ENCODE assay signal across 16 cellular contexts in the genomic region with DNA sequence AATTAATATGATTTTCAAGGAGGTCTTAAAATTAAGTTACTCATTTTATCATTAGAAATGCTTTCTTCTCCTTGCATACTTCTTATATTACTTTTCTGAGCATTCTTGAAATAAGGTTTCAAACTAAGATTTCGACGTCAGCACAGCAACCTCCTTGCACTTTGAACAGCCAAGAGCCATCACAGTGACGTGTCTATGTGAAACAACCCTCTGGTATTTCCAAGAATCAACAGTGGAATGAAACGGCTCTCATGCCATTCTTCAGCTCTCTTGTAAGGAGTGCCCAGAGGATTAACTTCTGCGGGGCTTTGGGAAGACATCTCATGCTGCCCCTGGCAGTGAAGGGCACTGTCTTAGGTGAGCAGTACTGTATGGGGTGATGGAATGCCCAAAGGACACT.
DNase-seq lines count a peak whose midpoint lies in the region; ATAC-seq, FAIRE-seq and TF ChIP-seq lines count a peak whose summit lies in the region.
"Had no signal": no experiment of that assay in that cellular context is flagged by ENCODE, and none has a peak within 500 bp of the region (broad histone marks: within the 10 kb centered on the region; RNA-seq: fewer than 3 reads in every experiment).

No MANE protein-coding gene starts in this region.

- intact Hi-C loops in HepG2 (cut with micrococcal nuclease; ENCODE audit: unreplicated experiment): no loop called here

- H3K4me2 ChIP-seq in SK-N-SH: no peak overlapping the region
- no peak overlapping the region for H3K4me2 ChIP-seq in HepG2 (ENCODE audit: low read depth, low read length)

- POLR2A ChIA-PET in SK-N-SH (lab: Yijun Ruan, JAX): no interaction called here
- POLR2A ChIA-PET in HepG2 (lab: Yijun Ruan, JAX): no interaction called here
- POLR2A ChIA-PET in HEK293T (lab: Yijun Ruan, JAX): no interaction called here

- H4K20me1 ChIP-seq in SK-N-SH (ENCODE audit: insufficient read depth) (no peaks in the 10 kb centered on the region), HepG2 (ENCODE audit: insufficient read depth, low read length) (no peaks in the 10 kb centered on the region)

- in situ Hi-C loops in HepG2 (cut with HindIII; ENCODE audit: extremely low pct_ligation_motif_present, low pct_unique_long_range_greater_than_20kb): no loop called here

- TF ChIP-seq CTCF in SK-N-SH (IDR thresholded peaks at IDR 0.05) (no peak), bronchial epithelial cell (IDR thresholded peaks at IDR 0.05; ENCODE audit: insufficient read depth, low read length, severe bottlenecking) (no peak), HepG2 (CRISPR knock-in tag; IDR thresholded peaks at IDR 0.05) (no peak)

- H3K79me2 ChIP-seq in SK-N-SH (ENCODE audit: insufficient read depth) (no peaks in the 10 kb centered on the region), HepG2 (ENCODE audit: insufficient read depth, low read length) (no peaks in the 10 kb centered on the region)

- H3K4me1 ChIP-seq in SK-N-SH (ENCODE audit: control insufficient read depth in 1 of 2, insufficient read depth in 2 of 2, low read depth in 1 of 2, low read length in 1 of 2) (no peaks in the 10 kb centered on the region), HepG2 (ENCODE audit: insufficient read depth, low read length) (peaks cover 5% of the 10 kb centered on the region)

- H3K4me3 ChIP-seq in SK-N-SH (ENCODE audit: low read depth in 2 of 2, low read length in 1 of 2): no peak overlapping the region
- no peak overlapping the region for H3K4me3 ChIP-seq in bronchial epithelial cell (ENCODE audit: low read depth, low read length)
- no peak overlapping the region for H3K4me3 ChIP-seq in HepG2 (replicated peaks in 1 of 3; ENCODE audit: insufficient read depth in 1 of 3, low read depth in 2 of 3, low read length in 3 of 3)

- no peaks in the 10 kb centered on the region for H3F3A ChIP-seq in SK-N-SH (replicated peaks; ENCODE audit: insufficient read depth)

- H3K9ac ChIP-seq in SK-N-SH (no peak overlapping the region), HepG2 (ENCODE audit: insufficient read depth, low read depth, low read length) (no peak overlapping the region)

- WGBS in SK-N-SH (ENCODE audit: low lambda C conversion rate): 60% methylated on average over 5 of the region's 5 CpGs
- WGBS in HepG2 (ENCODE audit: low lambda C conversion rate): 87% methylated on average over 5 of the region's 5 CpGs

- BruUV-seq in HepG2 (replicated peaks; lab: Mats Ljungman, UMichigan): no TSS peak

- CTCF ChIA-PET in SK-N-SH (lab: Yijun Ruan, JAX): no interaction called here
- CTCF ChIA-PET in HepG2 (lab: Yijun Ruan, JAX; ENCODE audit: low intra/inter-chr PET ratio, low total read pairs): no interaction called here
- CTCF ChIA-PET in HEK293T (lab: Yijun Ruan, JAX): no interaction called here

- TF ChIP-seq EP300 in SK-N-SH (IDR thresholded peaks at IDR 0.05; ENCODE audit: borderline replicate concordance in 1 of 2, low read depth in 1 of 2, low read length in 1 of 2) (no peak), HepG2 (IDR thresholded peaks at IDR 0.05; ENCODE audit: low read depth in 2 of 2, low read length in 2 of 2) (no peak), HepG2 (CRISPR knock-in tag; IDR thresholded peaks at IDR 0.05; ENCODE audit: borderline replicate concordance) (no peak)

- peak; percentile 73 for ATAC-seq in SK-N-SH treated with all-trans-retinoic acid at 6 μM for 48 hours
- no peak for ATAC-seq in HepG2
- ATAC-seq: activated T-helper 17 cell treated with anti-CD3 and anti-CD28 coated beads, Interleukin-2, amount 50 U/mL, for 72 hours had no signal

- H2AFZ ChIP-seq in SK-N-SH (ENCODE audit: low read depth) (no peak overlapping the region), HepG2 (ENCODE audit: low read length) (no peak overlapping the region)

- H3K9me2 ChIP-seq in SK-N-SH: no peaks in the 10 kb centered on the region

- H3K36me3 ChIP-seq in SK-N-SH (replicated peaks in 1 of 2; ENCODE audit: control insufficient read depth in 1 of 2, insufficient read depth in 2 of 2, low read length in 1 of 2) (no peaks in the 10 kb centered on the region), bronchial epithelial cell (ENCODE audit: control insufficient read depth, insufficient read depth, low read length) (no peaks in the 10 kb centered on the region), HepG2 (replicated peaks in 1 of 2; ENCODE audit: control insufficient read depth in 1 of 2, insufficient read depth in 2 of 2, low read length in 2 of 2) (peaks cover 0 to 1% of the 10 kb centered on the region in 2 experiments; a peak in 1 of 5 replicates)

- no peak for TF ChIP-seq RAD21 in SK-N-SH (IDR thresholded peaks at IDR 0.05; ENCODE audit: low read length)
- TF ChIP-seq RAD21 in HepG2 (CRISPR knock-in tag; IDR thresholded peaks at IDR 0.05): no peak

- H3K27ac ChIP-seq in SK-N-SH (ENCODE audit: low read depth in 2 of 2, low read length in 1 of 2): peak overlapping the region in 1 of 2 experiments; percentile 46; a peak in 2 of 4 replicates
- H3K27ac ChIP-seq in HepG2 (ENCODE audit: extremely low read length, insufficient read depth, low read length): no peak overlapping the region
- H3K27ac ChIP-seq: 22Rv1 had no signal

- TF ChIP-seq POLR2A in HepG2 (IDR thresholded peaks at IDR 0.05; ENCODE audit: insufficient read depth in 1 of 2, low read depth in 2 of 2, low read length in 2 of 2): no peak

- H3K27me3 ChIP-seq in SK-N-SH (ENCODE audit: insufficient read depth) (no peaks in the 10 kb centered on the region), bronchial epithelial cell (ENCODE audit: control insufficient read depth, insufficient read depth, low read length) (no peaks in the 10 kb centered on the region), HepG2 (ENCODE audit: control insufficient read depth in 1 of 2, insufficient read depth in 2 of 2, low read length in 2 of 2) (no peaks in the 10 kb centered on the region)

- no peak for DNase-seq in SK-N-SH
- peak; percentile 56 for DNase-seq in bronchial epithelial cell (ENCODE audit: low read depth)
- DNase-seq in iris pigment epithelial cell (ENCODE audit: low read depth): peak; percentile 93
- DNase-seq in stromal cell of bone marrow (ENCODE audit: low read depth): peak; percentile 60
- no peak for DNase-seq in HepG2 (ENCODE audit: low spot score)
- no peak for DNase-seq in HEK293T (ENCODE audit: extremely low spot score)
- DNase-seq in activated gamma-delta T cell (lab: John Stamatoyannopoulos, UW): no peak
- DNase-seq: anterior cingulate cortex, NCI-H187, OCI-M1, substantia nigra had no signal

- no peak for FAIRE-seq in bronchial epithelial cell (lab: Jason Lieb, UNC)
- no peak for FAIRE-seq in HepG2 (lab: Jason Lieb, UNC)
- FAIRE-seq: G401.6, islet of Langerhans had no signal

- H3K9me3 ChIP-seq in SK-N-SH (no peaks in the 10 kb centered on the region), HepG2 (ENCODE audit: low read length) (no peaks in the 10 kb centered on the region)

TF ChIP-seq in SK-N-SH, 30 proteins besides CTCF, POLR2A, EP300 and RAD21 (continues in another document):
- TF ChIP-seq EZH2phosphoT487 (IDR thresholded peaks at IDR 0.05; ENCODE audit: borderline replicate concordance, low read depth): no peak
- no peak for TF ChIP-seq POLR2AphosphoS5 (IDR thresholded peaks at IDR 0.05; ENCODE audit: low read depth, low read length)
- no peak for TF ChIP-seq FOXM1 (IDR thresholded peaks at IDR 0.05; ENCODE audit: low read depth)
- TF ChIP-seq TAF1 (IDR thresholded peaks at IDR 0.05; ENCODE audit: borderline replicate concordance, low read depth, low read length): no peak
- no peak for TF ChIP-seq RFX5 (IDR thresholded peaks at IDR 0.05; ENCODE audit: low read length)
- TF ChIP-seq ELF1 (IDR thresholded peaks at IDR 0.05): no peak

TF ChIP-seq in HepG2, 621 proteins besides CTCF, POLR2A, EP300 and RAD21:
- TF ChIP-seq SAFB2 (CRISPR knock-in tag; IDR thresholded peaks at IDR 0.05; ENCODE audit: borderline replicate concordance, low read depth) (no peak), AHR (CRISPR knock-in tag; IDR thresholded peaks at IDR 0.05) (no peak), GABPA (IDR thresholded peaks at IDR 0.05; ENCODE audit: low read depth, low read length) (no peak), GABPA (CRISPR knock-in tag; IDR thresholded peaks at IDR 0.05; ENCODE audit: low read depth) (no peak), ZNF496 (CRISPR knock-in tag; IDR thresholded peaks at IDR 0.05; ENCODE audit: insufficient replicate concordance) (no peak), POGZ (CRISPR knock-in tag; IDR thresholded peaks at IDR 0.05) (no peak)
- TF ChIP-seq, protein P1, sequence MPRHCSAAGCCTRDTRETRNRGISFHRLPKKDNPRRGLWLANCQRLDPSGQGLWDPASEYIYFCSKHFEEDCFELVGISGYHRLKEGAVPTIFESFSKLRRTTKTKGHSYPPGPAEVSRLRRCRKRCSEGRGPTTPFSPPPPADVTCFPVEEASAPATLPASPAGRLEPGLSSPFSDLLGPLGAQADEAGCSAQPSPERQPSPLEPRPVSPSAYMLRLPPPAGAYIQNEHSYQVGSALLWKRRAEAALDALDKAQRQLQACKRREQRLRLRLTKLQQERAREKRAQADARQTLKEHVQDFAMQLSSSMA (CRISPR knock-in tag; IDR thresholded peaks at IDR 0.05): no peak

TF ChIP-seq in HEK293T, 16 proteins besides CTCF, POLR2A, EP300 and RAD21:
- TF ChIP-seq LEF1 (IDR thresholded peaks at IDR 0.05; ENCODE audit: borderline replicate concordance) (no peak), SUZ12 (IDR thresholded peaks at IDR 0.05) (no peak), BHLHE40 (IDR thresholded peaks at IDR 0.05; ENCODE audit: borderline replicate concordance) (no peak)

Comparison
In these comparisons a context has a peak if more than half of its experiments do, and no peak if none do; other contexts are left out.
1. DNase-seq: peak in bronchial epithelial cell (single experiment), iris pigment epithelial cell (single experiment) and stromal cell of bone marrow (single experiment); none in SK-N-SH (single experiment), HepG2 (single experiment), HEK293T (single experiment) and activated gamma-delta T cell (single experiment).